18 cellular contexts compared by ENCODE assay signal in the genomic region with DNA sequence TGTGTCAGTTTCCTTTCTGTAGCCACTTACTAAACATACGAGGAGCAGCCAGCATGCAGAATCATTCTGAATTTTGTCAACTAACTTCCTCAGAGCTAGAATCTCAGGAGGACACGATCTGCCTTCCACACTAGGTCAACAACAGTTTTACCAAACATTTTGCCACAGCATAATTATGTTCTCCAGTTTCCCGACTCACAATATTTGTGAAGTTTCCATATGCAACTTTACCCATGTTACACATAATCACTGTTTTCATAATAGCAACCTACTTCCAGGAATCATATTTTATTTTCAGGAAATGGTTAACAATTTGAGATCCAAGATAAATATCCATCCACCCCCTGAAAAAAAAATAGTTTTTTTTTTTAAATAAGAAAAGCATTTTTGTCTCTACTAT.
"Had no signal": no experiment of that assay in that cellular context is flagged by ENCODE, and none has a peak within 500 bp of the region (broad histone marks: within the 10 kb centered on the region; RNA-seq: fewer than 3 reads in every experiment).

No MANE protein-coding gene starts in this region.

- H3K27ac ChIP-seq: RWPE1 had no signal

- H3K36me3 ChIP-seq: MG63 had no signal

- DNase-seq: KBM-7, MG63, NCI-H1092 treated with DMSO at 0.1 percent for 48 hours, NCI-H1436, NCI-H187, NCI-H2029, NCI-H2081 treated with DMSO at 0.1 percent for 48 hours, NCI-H2171, NCI-H226, NCI-H446, NCI-H510A, NCI-H524 treated with DMSO at 0.1 percent for 48 hours, NCI-H69, NCI-H774, PC-3, SHP77 had no signal

- H3K9me3 ChIP-seq: MG63 had no signal

- H3K27me3 ChIP-seq: MG63 had no signal

- H3K4me3 ChIP-seq: MG63 had no signal

- ATAC-seq: Panc1, PC-3 had no signal
